18 cellular contexts compared by ENCODE assay signal in the genomic region with DNA sequence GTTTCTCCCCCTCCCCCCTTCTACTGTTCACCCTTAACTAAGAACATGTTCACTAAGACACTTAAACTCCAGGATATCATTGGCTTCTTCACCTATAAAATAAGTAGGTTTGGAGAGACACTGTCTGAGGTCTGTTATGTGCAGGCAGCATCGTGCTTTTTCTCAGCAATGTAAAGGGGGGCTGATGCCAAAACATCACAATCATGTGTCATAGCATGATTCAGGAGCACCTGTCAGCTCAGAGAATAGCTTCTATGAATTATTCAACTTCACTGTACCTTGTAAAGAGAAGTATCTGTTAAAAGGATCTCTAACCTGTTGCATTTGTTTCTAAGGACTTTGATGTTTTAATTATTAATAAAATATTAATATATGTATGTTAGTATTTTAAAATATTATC.
"Had no signal": no experiment of that assay in that cellular context is flagged by ENCODE, and none has a peak within 500 bp of the region (broad histone marks: within the 10 kb centered on the region; RNA-seq: fewer than 3 reads in every experiment).

No MANE protein-coding gene starts in this region.

- H3K9me3 ChIP-seq: esophagus squamous epithelium, mucosa of descending colon, pancreas had no signal

- DNase-seq: cortex of kidney; dorsolateral prefrontal cortex; effector CD8-positive, alpha-beta T cell; esophagus squamous epithelium; foreskin fibroblast; head of caudate nucleus; kidney; mucosa of descending colon; naive thymus-derived CD8-positive, alpha-beta T cell; nucleus accumbens; pancreas; right cardiac atrium; small intestine; stimulated activated CD4-positive, alpha-beta T cell treated with anti-CD3 and anti-CD28 coated beads, Interleukin-12 subunit alpha, Interleukin-12 subunit beta, amount 100 ng/mL, for 4 hours; stimulated activated CD4-positive, alpha-beta T cell treated with anti-CD3 and anti-CD28 coated beads, Interleukin-2, amount 100 ng/mL, for 48 hours; stimulated activated naive CD4-positive, alpha-beta T cell treated with Interleukin-2 at 50 U/mL for 16 hours; trophoblast cell had no signal

- H3K4me2 ChIP-seq: hepatocyte had no signal

- H3K36me3 ChIP-seq: esophagus squamous epithelium, pancreas had no signal

- H3K27me3 ChIP-seq: dorsolateral prefrontal cortex, esophagus squamous epithelium, hepatocyte, pancreas had no signal

- H3K4me1 ChIP-seq: esophagus squamous epithelium, pancreas had no signal

- ATAC-seq: mucosa of descending colon; naive thymus-derived CD8-positive, alpha-beta T cell; pancreas; right cardiac atrium had no signal

- H3K27ac ChIP-seq: dorsolateral prefrontal cortex, esophagus squamous epithelium, hepatocyte, pancreas had no signal

- H3K79me2 ChIP-seq: hepatocyte had no signal

- H3K4me3 ChIP-seq: dorsolateral prefrontal cortex, esophagus squamous epithelium, hepatocyte, mucosa of descending colon, pancreas had no signal

- H2AFZ ChIP-seq: hepatocyte had no signal
